In genomic region chr2:103132536-103133217, GRCh38 we compare ENCODE assay signal across 15 cellular contexts.
DNase-seq lines count a peak whose midpoint lies in the region; ATAC-seq, FAIRE-seq and TF ChIP-seq lines count a peak whose summit lies in the region.
"Had no signal": no experiment of that assay in that cellular context is flagged by ENCODE, and none has a peak within 500 bp of the region (broad histone marks: within the 10 kb centered on the region; RNA-seq: fewer than 3 reads in every experiment).

No MANE protein-coding gene starts in this region.

- DNase-seq in activated naive CD8-positive, alpha-beta T cell treated with anti-CD3 and anti-CD28 coated beads, Interleukin-2, amount 50 U/mL, for 24 hours = peak; percentile 2
- no peak for DNase-seq in NCI-H82 (lab: John Stamatoyannopoulos, UW)
- DNase-seq in NCI-H1092 treated with DMSO at 0.1 percent for 48 hours (lab: John Stamatoyannopoulos, UW) = no peak
- DNase-seq in pancreas = no peak
- no peak for DNase-seq in tibial artery
- DNase-seq: activated T-cell treated with anti-CD3 and anti-CD28 coated beads, Interleukin-2, amount 50 U/mL, for 24 hours; CD8-positive, alpha-beta memory T cell; NCI-H1105; stimulated activated CD4-positive, alpha-beta T cell treated with anti-CD3 and anti-CD28 coated beads, Interleukin-4, amount 100 ng/mL, for 4 hours had no signal

- no peak for TF ChIP-seq CTCF in pancreas (IDR thresholded peaks at IDR 0.05)
- TF ChIP-seq CTCF in tibial artery (IDR thresholded peaks at IDR 0.05) = no peak

- H3K9me3 ChIP-seq in pancreas (no peaks in the 10 kb centered on the region), tibial artery (no peaks in the 10 kb centered on the region)
- H3K9me3 ChIP-seq: tibial nerve had no signal

- H3K27ac Mint-ChIP-seq in activated naive CD8-positive, alpha-beta T cell treated with anti-CD3 and anti-CD28 coated beads, Interleukin-2, amount 50 U/mL, for 24 hours = no peak overlapping the region
- H3K27ac Mint-ChIP-seq: activated T-cell treated with anti-CD3 and anti-CD28 coated beads, Interleukin-2, amount 50 U/mL, for 24 hours; T-helper 1 cell treated with Interleukin-12 subunit alpha and Interleukin-12 subunit beta and Interleukin-4 antibody, amounts not matched to agents 30 μg/mL and 1 μg/mL, for 36 hours had no signal

- no peak for FAIRE-seq in pancreas (lab: Jason Lieb, UNC)

- intact Hi-C loops in pancreas (cut with DNase I) (no loop called here), tibial artery (cut with DNase I; ENCODE audit: low total_unique reads) (no loop called here)

- ATAC-seq in GM19025 (IDR thresholded peaks at IDR 0.05; ENCODE audit: low read depth, unreplicated experiment) (peak; percentile 64), GM21619 (IDR thresholded peaks at IDR 0.05; ENCODE audit: unreplicated experiment) (peak; percentile 94), HG03196 (IDR thresholded peaks at IDR 0.05; ENCODE audit: unreplicated experiment) (peak; percentile 88), pancreas (no peak)
- no peak for ATAC-seq in activated naive CD8-positive, alpha-beta T cell treated with anti-CD3 and anti-CD28 coated beads, Interleukin-2, amount 50 U/mL, for 24 hours

- H3K36me3 ChIP-seq in pancreas = no peaks in the 10 kb centered on the region
- H3K36me3 ChIP-seq in tibial artery = no peaks in the 10 kb centered on the region
- H3K36me3 ChIP-seq: tibial nerve had no signal

- H3K4me1 ChIP-seq in pancreas (no peaks in the 10 kb centered on the region), tibial artery (no peaks in the 10 kb centered on the region)
- H3K4me1 ChIP-seq: tibial nerve had no signal

- H3K27ac ChIP-seq in pancreas = no peak overlapping the region
- no peak overlapping the region for H3K27ac ChIP-seq in tibial artery
- H3K27ac ChIP-seq: tibial nerve had no signal

- H3K4me1 Mint-ChIP-seq in activated naive CD8-positive, alpha-beta T cell treated with anti-CD3 and anti-CD28 coated beads, Interleukin-2, amount 50 U/mL, for 24 hours = peaks cover 4% of the 10 kb centered on the region
- H3K4me1 Mint-ChIP-seq: CD8-positive, alpha-beta memory T cell; central memory CD8-positive, alpha-beta T cell had no signal

- peaks cover 10% of the 10 kb centered on the region for H3K9me3 Mint-ChIP-seq in activated naive CD8-positive, alpha-beta T cell treated with anti-CD3 and anti-CD28 coated beads, Interleukin-2, amount 50 U/mL, for 24 hours

- H3K4me3 Mint-ChIP-seq in activated naive CD8-positive, alpha-beta T cell treated with anti-CD3 and anti-CD28 coated beads, Interleukin-2, amount 50 U/mL, for 24 hours = no peak overlapping the region
- H3K4me3 Mint-ChIP-seq: activated T-cell treated with anti-CD3 and anti-CD28 coated beads, Interleukin-2, amount 50 U/mL, for 24 hours; central memory CD8-positive, alpha-beta T cell; T-helper 1 cell treated with Interleukin-12 subunit alpha and Interleukin-12 subunit beta and Interleukin-4 antibody, amounts not matched to agents 30 μg/mL and 1 μg/mL, for 36 hours had no signal

- H3K27me3 ChIP-seq in pancreas = peaks cover 0 to 5% (median 0%) of the 10 kb centered on the region in 4 donors
- H3K27me3 ChIP-seq in tibial artery = no peaks in the 10 kb centered on the region
- H3K27me3 ChIP-seq: tibial nerve had no signal

- H3K4me3 ChIP-seq in pancreas = no peak overlapping the region
- H3K4me3 ChIP-seq in tibial artery = no peak overlapping the region
- H3K4me3 ChIP-seq: tibial nerve had no signal

- WGBS in pancreas, 2 donors = 60 to 69% methylated on average over 2 of the region's 2 CpGs

- no peaks in the 10 kb centered on the region for H3K36me3 Mint-ChIP-seq in activated naive CD8-positive, alpha-beta T cell treated with anti-CD3 and anti-CD28 coated beads, Interleukin-2, amount 50 U/mL, for 24 hours (ENCODE audit: low read depth)
- H3K36me3 Mint-ChIP-seq: CD8-positive, alpha-beta memory T cell had no signal

- no peaks in the 10 kb centered on the region for H3K27me3 Mint-ChIP-seq in activated naive CD8-positive, alpha-beta T cell treated with anti-CD3 and anti-CD28 coated beads, Interleukin-2, amount 50 U/mL, for 24 hours
- H3K27me3 Mint-ChIP-seq: activated T-cell treated with anti-CD3 and anti-CD28 coated beads, Interleukin-2, amount 50 U/mL, for 24 hours; CD8-positive, alpha-beta memory T cell; central memory CD8-positive, alpha-beta T cell had no signal

Comparison
In these comparisons a context has a peak if more than half of its experiments do, and no peak if none do; other contexts are left out.
1. ATAC-seq: peak in GM19025 (single experiment), GM21619 (single experiment) and HG03196 (single experiment); none in activated naive CD8-positive, alpha-beta T cell treated with anti-CD3 and anti-CD28 coated beads, Interleukin-2, amount 50 U/mL, for 24 hours (single experiment) and pancreas (0 of 4).